8 cellular contexts compared by ENCODE assay signal in genomic region chr14:75234173-75234855, GRCh38. TPM values are rescaled to one million over a fixed set of nuclear protein-coding genes. Genes with fewer than 3 reads are reported as not detected.
A peak's percentile ranks its signal among the peaks of the same experiment; 100 is the strongest.
DNase-seq lines count a peak whose midpoint lies in the region; ATAC-seq and TF ChIP-seq lines count a peak whose summit lies in the region.
"Had no signal": no experiment of that assay in that cellular context is flagged by ENCODE, and none has a peak within 500 bp of the region (broad histone marks: within the 10 kb centered on the region; RNA-seq: fewer than 3 reads in every experiment).

No MANE protein-coding gene starts in this region.

- H3K36me3 ChIP-seq in transverse colon: no peaks in the 10 kb centered on the region

- peak overlapping the region in 1 of 5 experiments; percentile 22 for H3K4me3 Mint-ChIP-seq in brain
- H3K4me3 Mint-ChIP-seq: IgD-negative memory B cell had no signal

- in situ Hi-C loops in transverse colon (cut with MboI; ENCODE audit: low pct_ligation_motif_present in 1 of 4, low pct_unique_long_range_greater_than_20kb in 1 of 4, low sequenced_read_pairs in 3 of 4): no loop called here

- TF ChIP-seq POLR2A in transverse colon (IDR thresholded peaks at IDR 0.05): no peak

- TF ChIP-seq CTCF in brain (conservative IDR thresholded peaks at IDR 0.05) (no peak), transverse colon (IDR thresholded peaks at IDR 0.05) (no peak)

- intact Hi-C loops in transverse colon (cut with DNase I; ENCODE audit: low total_unique reads): loop anchor here (10.0 kb wide), 1 partner anchor 50 kb away; no protein-coding TSS in a partner anchor

- H3K27me3 ChIP-seq in transverse colon: no peaks in the 10 kb centered on the region

- TF ChIP-seq EP300 in transverse colon (IDR thresholded peaks at IDR 0.05; ENCODE audit: low read depth): no peak

- peaks cover 0 to 14% (median 2%) of the 10 kb centered on the region in 5 experiments for H3K9me3 Mint-ChIP-seq in brain
- H3K9me3 Mint-ChIP-seq in activated naive CD4-positive, alpha-beta T cell treated with anti-CD3 and anti-CD28 coated beads, Interleukin-2, amount 50 U/mL, for 72 hours: no peaks in the 10 kb centered on the region
- H3K9me3 Mint-ChIP-seq: IgD-negative memory B cell had no signal

- peak overlapping the region in 4 of 5 experiments; percentile 13 to 76 (median 45) for H3K27ac Mint-ChIP-seq in brain
- H3K27ac Mint-ChIP-seq in activated naive CD4-positive, alpha-beta T cell treated with anti-CD3 and anti-CD28 coated beads, Interleukin-2, amount 50 U/mL, for 72 hours: no peak overlapping the region

- peaks cover 50% of the 10 kb centered on the region for H3K4me1 Mint-ChIP-seq in brain

- H3K9me3 ChIP-seq in transverse colon: no peaks in the 10 kb centered on the region

- H3K27me3 Mint-ChIP-seq in brain: no peaks in the 10 kb centered on the region
- H3K27me3 Mint-ChIP-seq: IgD-negative memory B cell had no signal

- H3K4me1 ChIP-seq in transverse colon: peaks cover 12 to 54% (median 14%) of the 10 kb centered on the region in 4 donors

- WGBS in transverse colon (ENCODE audit: low coverage in 1 of 2), 2 donors: 57 to 77% methylated on average over 8 to 10 of the region's 10 CpGs

- H3K36me3 Mint-ChIP-seq in brain: no peaks in the 10 kb centered on the region
- H3K36me3 Mint-ChIP-seq in activated naive CD4-positive, alpha-beta T cell treated with anti-CD3 and anti-CD28 coated beads, Interleukin-2, amount 50 U/mL, for 72 hours: no peaks in the 10 kb centered on the region
- H3K36me3 Mint-ChIP-seq: IgD-negative memory B cell had no signal

- no peak overlapping the region for H3K4me3 ChIP-seq in transverse colon

- no peak for ATAC-seq in GM19324 (IDR thresholded peaks at IDR 0.05; ENCODE audit: low FRiP score, unreplicated experiment)
- no peak for ATAC-seq in activated naive CD4-positive, alpha-beta T cell treated with anti-CD3 and anti-CD28 coated beads, Interleukin-2, amount 50 U/mL, for 72 hours

- H3K27ac ChIP-seq in transverse colon: peak overlapping the region; percentile 53 to 61 (median 58)

- peak; percentile 44 for DNase-seq in LoVo (ENCODE audit: low spot score)
- DNase-seq in kidney tubule cell (ENCODE audit: low spot score): peak; percentile 89
- peak; percentile 51 for DNase-seq in transverse colon
- DNase-seq in activated naive CD4-positive, alpha-beta T cell treated with anti-CD3 and anti-CD28 coated beads, Interleukin-2, amount 50 U/mL, for 72 hours (ENCODE audit: low spot score in 2 of 2): no peak
- DNase-seq in NCI-H2227 (lab: John Stamatoyannopoulos, UW; ENCODE audit: unreplicated experiment): no peak

RNA-seq across cellular contexts. Expression of gene FOS, which starts 44.3 kb away (rescaled TPM):
- 9.4 TPM for polyA plus RNA-seq in brain (ENCODE audit: insufficient read depth, low read depth, low replicate concordance)
- 1,000 to 10,000 TPM in 2 of 4 donors, 100 to 1,000 TPM in 2; 345 to 1,356 (median 884) TPM for total RNA-seq in transverse colon
- total RNA-seq in activated naive CD4-positive, alpha-beta T cell treated with anti-CD3 and anti-CD28 coated beads, Interleukin-2, amount 50 U/mL, for 72 hours: 10 to 100 TPM; 55.8 to 65.9 TPM

RNA-seq across cellular contexts. Expression of gene TMED10, which starts 57.9 kb away (rescaled TPM):
- 227 TPM for polyA plus RNA-seq in brain (ENCODE audit: insufficient read depth, low read depth, low replicate concordance)
- 100 to 1,000 TPM in 3 of 4 donors, 10 to 100 TPM in 1; 70.3 to 255 (median 244) TPM for total RNA-seq in transverse colon
- total RNA-seq in activated naive CD4-positive, alpha-beta T cell treated with anti-CD3 and anti-CD28 coated beads, Interleukin-2, amount 50 U/mL, for 72 hours: 100 to 1,000 TPM; 148 to 158 TPM

Comparison
In these comparisons a context has a peak if more than half of its experiments do, and no peak if none do; other contexts are left out.
1. DNase-seq: peak in LoVo (single experiment), kidney tubule cell (single experiment) and transverse colon (single experiment); none in activated naive CD4-positive, alpha-beta T cell treated with anti-CD3 and anti-CD28 coated beads, Interleukin-2, amount 50 U/mL, for 72 hours (0 of 2) and NCI-H2227 (single experiment).
2. H3K27ac Mint-ChIP-seq: peak in brain (4 of 5); none in activated naive CD4-positive, alpha-beta T cell treated with anti-CD3 and anti-CD28 coated beads, Interleukin-2, amount 50 U/mL, for 72 hours (0 of 2).
3. RNA of gene FOS, which starts 44.3 kb away (total RNA-seq): 345 to 1,356 TPM in transverse colon; 55.8 to 65.9 TPM in activated naive CD4-positive, alpha-beta T cell treated with anti-CD3 and anti-CD28 coated beads, Interleukin-2, amount 50 U/mL, for 72 hours; every median in the first group is over 4 times any median in the second.